ENCODE assay signal across 21 cellular contexts in the genomic region with DNA sequence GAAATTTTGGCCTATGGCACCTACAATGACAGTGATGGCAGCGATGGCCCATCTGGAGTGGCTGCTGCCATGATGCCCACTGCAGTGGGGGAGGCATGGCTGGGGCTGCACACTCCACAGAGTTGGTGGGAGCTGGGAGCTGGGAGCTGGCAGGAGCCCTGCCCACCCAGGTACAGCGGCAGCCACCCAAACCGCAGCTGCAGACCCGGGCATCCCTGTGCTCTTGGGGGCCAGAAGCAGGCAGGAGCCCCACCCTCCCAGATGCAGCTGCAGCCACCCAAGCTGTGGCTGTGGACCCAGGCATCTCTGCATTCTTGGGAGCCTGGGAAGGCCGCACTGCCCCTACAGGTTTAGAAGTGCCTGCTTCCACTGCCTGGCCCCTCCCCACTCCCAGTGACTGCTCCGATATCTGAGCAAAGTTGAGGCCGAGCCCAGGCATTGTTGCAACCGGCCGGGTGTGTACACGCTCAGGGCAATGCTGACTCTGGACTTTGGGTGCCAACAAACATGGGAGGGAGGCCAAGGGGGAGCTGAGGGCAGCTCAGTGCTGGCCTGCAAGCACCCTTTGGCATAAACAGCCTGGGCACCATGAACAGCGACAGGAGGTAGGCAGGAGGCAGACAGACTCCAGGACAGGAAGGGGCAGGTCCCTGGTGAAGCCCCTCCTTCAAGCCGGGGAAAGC.
"Had no signal": no experiment of that assay in that cellular context is flagged by ENCODE, and none has a peak within 500 bp of the region (broad histone marks: within the 10 kb centered on the region; RNA-seq: fewer than 3 reads in every experiment).

No MANE protein-coding gene starts in this region.

- H3K27me3 Mint-ChIP-seq: activated CD4-positive, alpha-beta memory T cell treated with anti-CD3 and anti-CD28 coated beads for 36 hours; activated naive CD4-positive, alpha-beta T cell treated with anti-CD3 and anti-CD28 coated beads, Interleukin-2, amount 10 ng/mL, durations not matched to agents 7 days and 5 days; activated naive CD8-positive, alpha-beta T cell treated with anti-CD3 and anti-CD28 coated beads, Interleukin-2, amount 50 U/mL, for 24 hours; dendritic cell treated with granulocyte-macrophage colony-stimulating factor and Interleukin-4, amounts not matched to agents 40 ng/mL and 50 ng/mL, for 4 days; naive thymus-derived CD4-positive, alpha-beta T cell; T-helper 17 cell had no signal

- H3K36me3 Mint-ChIP-seq: activated CD4-positive, alpha-beta memory T cell treated with anti-CD3 and anti-CD28 coated beads for 36 hours; activated naive CD4-positive, alpha-beta T cell treated with anti-CD3 and anti-CD28 coated beads, Interleukin-2, amount 10 ng/mL, durations not matched to agents 7 days and 5 days; naive thymus-derived CD4-positive, alpha-beta T cell had no signal

- H3K9me3 ChIP-seq: body of pancreas, spleen, thoracic aorta, upper lobe of right lung had no signal

- H3K4me1 Mint-ChIP-seq: activated naive CD4-positive, alpha-beta T cell treated with anti-CD3 and anti-CD28 coated beads, Interleukin-2, amount 10 ng/mL, durations not matched to agents 7 days and 5 days; activated naive CD8-positive, alpha-beta T cell treated with anti-CD3 and anti-CD28 coated beads, Interleukin-2, amount 50 U/mL, for 24 hours; naive thymus-derived CD4-positive, alpha-beta T cell; neural crest cell; T-helper 17 cell had no signal

- H3K9me3 Mint-ChIP-seq: activated naive CD4-positive, alpha-beta T cell treated with anti-CD3 and anti-CD28 coated beads, Interleukin-2, amount 10 ng/mL, durations not matched to agents 7 days and 5 days; activated naive CD8-positive, alpha-beta T cell treated with anti-CD3 and anti-CD28 coated beads, Interleukin-2, amount 50 U/mL, for 24 hours; dendritic cell treated with granulocyte-macrophage colony-stimulating factor and Interleukin-4, amounts not matched to agents 40 ng/mL and 50 ng/mL, for 4 days had no signal

- H3K4me3 Mint-ChIP-seq: activated CD4-positive, alpha-beta memory T cell treated with anti-CD3 and anti-CD28 coated beads for 36 hours; activated naive CD4-positive, alpha-beta T cell treated with anti-CD3 and anti-CD28 coated beads, Interleukin-2, amount 10 ng/mL, durations not matched to agents 7 days and 5 days; activated naive CD8-positive, alpha-beta T cell treated with anti-CD3 and anti-CD28 coated beads, Interleukin-2, amount 50 U/mL, for 24 hours; dendritic cell treated with granulocyte-macrophage colony-stimulating factor and Interleukin-4, amounts not matched to agents 40 ng/mL and 50 ng/mL, for 4 days; naive thymus-derived CD4-positive, alpha-beta T cell; neural crest cell; T-helper 17 cell had no signal

- DNase-seq: activated CD4-positive, alpha-beta memory T cell treated with anti-CD3 and anti-CD28 coated beads for 36 hours; activated CD4-positive, alpha-beta T cell treated with anti-CD3 and anti-CD28 coated beads for 48 hours; activated effector memory CD4-positive, alpha-beta T cell treated with anti-CD3 and anti-CD28 coated beads, Interleukin-2, amount 50 U/mL, for 16 hours; activated naive CD4-positive, alpha-beta T cell treated with anti-CD3 and anti-CD28 coated beads, Interleukin-2, amount 10 ng/mL, durations not matched to agents 7 days and 5 days; activated naive CD8-positive, alpha-beta T cell treated with anti-CD3 and anti-CD28 coated beads, Interleukin-2, amount 50 U/mL, for 24 hours; body of pancreas; effector CD4-positive, alpha-beta T cell; erythroblast; foreskin keratinocyte; left colon; naive thymus-derived CD4-positive, alpha-beta T cell; spleen; stimulated activated CD4-positive, alpha-beta T cell treated with anti-CD3 and anti-CD28 coated beads, Interleukin-4, amount 100 ng/mL, for 24 hours; stimulated activated naive CD4-positive, alpha-beta T cell treated with Interleukin-2 at 50 U/mL for 16 hours; T-helper 17 cell; upper lobe of right lung had no signal

- H3K27me3 ChIP-seq: body of pancreas, foreskin keratinocyte, spleen, upper lobe of right lung had no signal

- H3K27ac ChIP-seq: body of pancreas, foreskin keratinocyte, spleen, thoracic aorta, upper lobe of right lung had no signal

- FAIRE-seq: keratinocyte had no signal

- H3K27ac Mint-ChIP-seq: activated CD4-positive, alpha-beta memory T cell treated with anti-CD3 and anti-CD28 coated beads for 36 hours; activated naive CD4-positive, alpha-beta T cell treated with anti-CD3 and anti-CD28 coated beads, Interleukin-2, amount 10 ng/mL, durations not matched to agents 7 days and 5 days; activated naive CD8-positive, alpha-beta T cell treated with anti-CD3 and anti-CD28 coated beads, Interleukin-2, amount 50 U/mL, for 24 hours; dendritic cell treated with granulocyte-macrophage colony-stimulating factor and Interleukin-4, amounts not matched to agents 40 ng/mL and 50 ng/mL, for 4 days; naive thymus-derived CD4-positive, alpha-beta T cell; T-helper 17 cell had no signal

- H3K4me3 ChIP-seq: body of pancreas, lung, spleen, thoracic aorta, upper lobe of right lung had no signal

- H3K36me3 ChIP-seq: spleen, thoracic aorta, upper lobe of right lung had no signal

- ATAC-seq: activated naive CD8-positive, alpha-beta T cell treated with anti-CD3 and anti-CD28 coated beads, Interleukin-2, amount 50 U/mL, for 24 hours; body of pancreas; foreskin keratinocyte; left colon; naive thymus-derived CD4-positive, alpha-beta T cell; T-helper 17 cell; upper lobe of right lung had no signal

- H3K4me1 ChIP-seq: body of pancreas, foreskin keratinocyte, spleen, upper lobe of right lung had no signal
